In genomic region chr5:120256376-120256775, GRCh38 we compare ENCODE assay signal across 2 cellular contexts.
TF ChIP-seq lines count a peak whose summit lies in the region.

No MANE protein-coding gene starts in this region.

TF ChIP-seq in HepG2, 621 proteins besides CTCF, POLR2A, EP300 and RAD21 (continued from another document):
- TF ChIP-seq ZNF468 (CRISPR knock-in tag; IDR thresholded peaks at IDR 0.05) (no peak), ZBTB40 (IDR thresholded peaks at IDR 0.05) (no peak), ZBTB40 (CRISPR knock-in tag; IDR thresholded peaks at IDR 0.05) (no peak), CEBPB (IDR thresholded peaks at IDR 0.05; ENCODE audit: borderline replicate concordance, low read depth, low read length) (peak; percentile 27; the same call in 1 of the 2 replicates), ZNF83 (CRISPR knock-in tag; IDR thresholded peaks at IDR 0.05; ENCODE audit: borderline replicate concordance) (no peak), FOXP4 (CRISPR knock-in tag; IDR thresholded peaks at IDR 0.05) (no peak)
- TF ChIP-seq, protein P1, sequence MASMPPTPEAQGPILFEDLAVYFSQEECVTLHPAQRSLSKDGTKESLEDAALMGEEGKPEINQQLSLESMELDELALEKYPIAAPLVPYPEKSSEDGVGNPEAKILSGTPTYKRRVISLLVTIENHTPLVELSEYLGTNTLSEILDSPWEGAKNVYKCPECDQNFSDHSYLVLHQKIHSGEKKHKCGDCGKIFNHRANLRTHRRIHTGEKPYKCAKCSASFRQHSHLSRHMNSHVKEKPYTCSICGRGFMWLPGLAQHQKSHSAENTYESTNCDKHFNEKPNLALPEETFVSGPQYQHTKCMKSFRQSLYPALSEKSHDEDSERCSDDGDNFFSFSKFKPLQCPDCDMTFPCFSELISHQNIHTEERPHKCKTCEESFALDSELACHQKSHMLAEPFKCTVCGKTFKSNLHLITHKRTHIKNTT (CRISPR knock-in tag; IDR thresholded peaks at IDR 0.05) = no peak

TF ChIP-seq in K562, 482 proteins besides CTCF, POLR2A, EP300 and RAD21 (continued from another document):
- TF ChIP-seq ZKSCAN3 (CRISPR knock-in tag; IDR thresholded peaks at IDR 0.05) (no peak), ZKSCAN8 (CRISPR knock-in tag; IDR thresholded peaks at IDR 0.05) (no peak)
